In genomic region chr1:31955917-31956736, GRCh38 we compare ENCODE assay signal across 8 cellular contexts. TPM values are rescaled to one million over a fixed set of nuclear protein-coding genes. Genes with fewer than 3 reads are reported as not detected.
DNase-seq lines count a peak whose midpoint lies in the region; ATAC-seq and TF ChIP-seq lines count a peak whose summit lies in the region.

No MANE protein-coding gene starts in this region.

- peaks cover 12% of the 10 kb centered on the region; the same call in 1 of the 2 replicates for H3F3A ChIP-seq in Loucy (ENCODE audit: low read depth)

- no peaks in the 10 kb centered on the region for H3K36me3 ChIP-seq in Loucy (ENCODE audit: insufficient read depth, low read length)
- H3K36me3 ChIP-seq in duodenal mucosa (ENCODE audit: control insufficient read depth in 1 of 2, insufficient read depth in 2 of 2, low read length in 2 of 2): no peaks in the 10 kb centered on the region
- no peaks in the 10 kb centered on the region for H3K36me3 ChIP-seq in mesendoderm (ENCODE audit: control insufficient read depth, insufficient read depth, low read length)

- CTCF ChIA-PET in activated CD4-positive, alpha-beta T cell treated with anti-CD3 and anti-CD28 coated beads, Interleukin-2, amount 10 ng/mL, durations not matched to agents 7 days and 5 days (lab: Charles Lee): interaction anchor here (0.6 to 17.3 kb wide), 13 partner anchors 8 to 158 kb away, joined by 3 to 371 read pairs (median 4); partner anchors contain the start of genes PTP4A2 and SPOCD1

- POLR2A ChIA-PET in activated CD4-positive, alpha-beta T cell treated with anti-CD3 and anti-CD28 coated beads, Interleukin-2, amount 10 ng/mL, durations not matched to agents 7 days and 5 days (lab: Charles Lee): interaction anchor here (0.8 to 2.7 kb wide), 3 partner anchors 12 to 21 kb away, joined by 3 to 19 read pairs (median 6); no protein-coding TSS in a partner anchor

- H2AK5ac ChIP-seq in mesendoderm (ENCODE audit: low read length): peak overlapping the region; percentile 28

- peak; percentile 47; the same call in 1 of the 2 replicates for TF ChIP-seq CTCF in Loucy (conservative IDR thresholded peaks at IDR 0.05; ENCODE audit: low read length)

- DNase-seq in DMS53 (lab: John Stamatoyannopoulos, UW) (peak; percentile 78), mesendoderm (peak; percentile 98)
- DNase-seq in activated CD4-positive, alpha-beta T cell treated with anti-CD3 and anti-CD28 coated beads, Interleukin-2, amount 10 ng/mL, durations not matched to agents 7 days and 5 days: peak; percentile 80
- DNase-seq in stimulated activated CD8-positive, alpha-beta memory T cell treated with anti-CD3 and anti-CD28 coated beads, Interleukin-15, amount 100 ng/mL, for 48 hours (ENCODE audit: low read depth in 2 of 2): peak; percentile 81 to 82

- H3K9me3 Mint-ChIP-seq in activated CD4-positive, alpha-beta T cell treated with anti-CD3 and anti-CD28 coated beads, Interleukin-2, amount 10 ng/mL, durations not matched to agents 7 days and 5 days: no peaks in the 10 kb centered on the region

- H3K79me1 ChIP-seq in mesendoderm (ENCODE audit: low read length): no peaks in the 10 kb centered on the region

- peak overlapping the region; percentile 71 for H3K56ac ChIP-seq in mesendoderm (ENCODE audit: low read length)

- H3K27me3 ChIP-seq in Loucy (ENCODE audit: insufficient read depth, low read length, poor library complexity, severe bottlenecking): no peaks in the 10 kb centered on the region
- H3K27me3 ChIP-seq in duodenal mucosa (ENCODE audit: control insufficient read depth in 1 of 2, insufficient read depth in 2 of 2, low read length in 2 of 2): no peaks in the 10 kb centered on the region
- no peaks in the 10 kb centered on the region for H3K27me3 ChIP-seq in mesendoderm (ENCODE audit: insufficient read depth, low read length, poor library complexity)

- peak overlapping the region; percentile 33 for H2BK5ac ChIP-seq in mesendoderm (ENCODE audit: low read length)

- WGBS in mesendoderm (ENCODE audit: extremely low coverage, insufficient coverage, low lambda C conversion rate): no CpG with 5 or more reads among the region's 11 CpGs

- peak overlapping the region; percentile 55 for H3K4me3 ChIP-seq in Loucy (ENCODE audit: low read length, poor library complexity, severe bottlenecking)
- H3K4me3 ChIP-seq in duodenal mucosa (ENCODE audit: low read depth in 1 of 2, low read length in 2 of 2): peak overlapping the region in 1 of 2 donors; percentile 40
- H3K4me3 ChIP-seq in mesendoderm (ENCODE audit: low read length): no peak overlapping the region

- H2AFZ ChIP-seq in Loucy (ENCODE audit: low read length): no peak overlapping the region

- H3K4ac ChIP-seq in mesendoderm (ENCODE audit: low read depth, low read length): peak overlapping the region; percentile 93

- H3K9ac ChIP-seq in Loucy (ENCODE audit: low read depth, low read length, poor library complexity, severe bottlenecking) (peak overlapping the region; percentile 67), duodenal mucosa (ENCODE audit: low read depth in 1 of 2, low read length in 2 of 2) (peak overlapping the region; percentile 45 to 82), mesendoderm (ENCODE audit: low read length) (peak overlapping the region; percentile 68)

- H3K9me3 ChIP-seq in Loucy (ENCODE audit: insufficient read depth, low read depth, low read length) (no peaks in the 10 kb centered on the region), duodenal mucosa (ENCODE audit: control insufficient read depth in 1 of 2, low read length in 2 of 2) (no peaks in the 10 kb centered on the region)

- H3K4me1 ChIP-seq in Loucy (ENCODE audit: insufficient read depth, low read length, poor library complexity, severe bottlenecking) (peaks cover 45% of the 10 kb centered on the region), duodenal mucosa (ENCODE audit: control insufficient read depth in 1 of 2, insufficient read depth in 2 of 2, low read length in 2 of 2) (peaks cover 28% of the 10 kb centered on the region in 2 donors), mesendoderm (ENCODE audit: control insufficient read depth, low read depth, low read length) (peaks cover 14% of the 10 kb centered on the region)

- H3K18ac ChIP-seq in mesendoderm (ENCODE audit: low read length): peak overlapping the region; percentile 54

- H4K5ac ChIP-seq in mesendoderm (ENCODE audit: low read length): peak overlapping the region; percentile 44

- H3K79me2 ChIP-seq in Loucy (ENCODE audit: insufficient read depth, low read length) (no peaks in the 10 kb centered on the region), mesendoderm (ENCODE audit: control insufficient read depth, insufficient read depth, low read length) (no peaks in the 10 kb centered on the region)

- H2BK120ac ChIP-seq in mesendoderm (ENCODE audit: low read depth, low read length): no peak overlapping the region

- H4K8ac ChIP-seq in mesendoderm (ENCODE audit: low read depth, low read length): no peak overlapping the region

- peak overlapping the region; percentile 11 for H3K4me3 Mint-ChIP-seq in activated CD4-positive, alpha-beta T cell treated with anti-CD3 and anti-CD28 coated beads, Interleukin-2, amount 10 ng/mL, durations not matched to agents 7 days and 5 days

- peaks cover 80% of the 10 kb centered on the region for H3K4me1 Mint-ChIP-seq in activated CD4-positive, alpha-beta T cell treated with anti-CD3 and anti-CD28 coated beads, Interleukin-2, amount 10 ng/mL, durations not matched to agents 7 days and 5 days

- ATAC-seq in GM21723 (IDR thresholded peaks at IDR 0.05; ENCODE audit: unreplicated experiment): peak; percentile 73
- ATAC-seq in GM19397 (IDR thresholded peaks at IDR 0.05; ENCODE audit: unreplicated experiment): no peak

- H3K27ac ChIP-seq in duodenal mucosa (ENCODE audit: low read depth, low read length) (peak overlapping the region; percentile 81), mesendoderm (ENCODE audit: low read depth, low read length) (peak overlapping the region; percentile 80)

- H3K27me3 Mint-ChIP-seq in activated CD4-positive, alpha-beta T cell treated with anti-CD3 and anti-CD28 coated beads, Interleukin-2, amount 10 ng/mL, durations not matched to agents 7 days and 5 days: no peaks in the 10 kb centered on the region

- peak overlapping the region; percentile 0 for H2BK15ac ChIP-seq in mesendoderm (replicated peaks; ENCODE audit: low read depth)

- no peaks in the 10 kb centered on the region for H3K9me2 ChIP-seq in Loucy (replicated peaks; ENCODE audit: low read depth, low read length)

- peak overlapping the region; percentile 84 for H3K27ac Mint-ChIP-seq in activated CD4-positive, alpha-beta T cell treated with anti-CD3 and anti-CD28 coated beads, Interleukin-2, amount 10 ng/mL, durations not matched to agents 7 days and 5 days

- H3K36me3 Mint-ChIP-seq in activated CD4-positive, alpha-beta T cell treated with anti-CD3 and anti-CD28 coated beads, Interleukin-2, amount 10 ng/mL, durations not matched to agents 7 days and 5 days (ENCODE audit: low read depth): no peaks in the 10 kb centered on the region

- peak overlapping the region; percentile 85 for H3K4me2 ChIP-seq in Loucy (ENCODE audit: low read depth, low read length, poor library complexity, severe bottlenecking)
- H3K4me2 ChIP-seq in mesendoderm (ENCODE audit: low read length): peak overlapping the region; percentile 11

- no peaks in the 10 kb centered on the region for H4K20me1 ChIP-seq in Loucy (ENCODE audit: insufficient read depth, low read length, poor library complexity, severe bottlenecking)

- no peak overlapping the region for H3K23ac ChIP-seq in mesendoderm (ENCODE audit: low read length)

RNA-seq across cellular contexts. Expression of gene PTP4A2, which starts 18.0 kb away (rescaled TPM):
- 100 to 1,000 TPM; 334 to 347 TPM for total RNA-seq in activated CD4-positive, alpha-beta T cell treated with anti-CD3 and anti-CD28 coated beads, Interleukin-2, amount 10 ng/mL, durations not matched to agents 7 days and 5 days
- 416 TPM for polyA plus RNA-seq in mesendoderm (2013, experiment 1 of 2)
- polyA plus RNA-seq in mesendoderm (2013, experiment 2 of 2): 418 TPM

RNA-seq across cellular contexts. Expression of gene KHDRBS1, which starts 57.5 kb away (rescaled TPM):
- 100 to 1,000 TPM; 174 to 183 TPM for total RNA-seq in activated CD4-positive, alpha-beta T cell treated with anti-CD3 and anti-CD28 coated beads, Interleukin-2, amount 10 ng/mL, durations not matched to agents 7 days and 5 days
- 245 TPM for polyA plus RNA-seq in mesendoderm (2013, experiment 1 of 2)
- 252 TPM for polyA plus RNA-seq in mesendoderm (2013, experiment 2 of 2)
